Comparison of ENCODE assay signal across 8 cellular contexts in genomic region chr1:210234254-210234747, GRCh38. TPM values are rescaled to one million over a fixed set of nuclear protein-coding genes. Genes with fewer than 3 reads are reported as not detected.
DNase-seq lines count a peak whose midpoint lies in the region; ATAC-seq and TF ChIP-seq lines count a peak whose summit lies in the region.

No MANE protein-coding gene starts in this region.

- peak; percentile 21 for DNase-seq in stimulated activated CD4-positive, alpha-beta T cell treated with anti-CD3 and anti-CD28 coated beads, Interleukin-15, amount 100 ng/mL, for 24 hours
- DNase-seq in stimulated activated CD4-positive, alpha-beta T cell treated with anti-CD3 and anti-CD28 coated beads, Interleukin-4, amount 100 ng/mL, for 24 hours, result no peak
- DNase-seq in MCF 10A (ENCODE audit: unreplicated experiment) (no peak), iPS-NIHi11 (ENCODE audit: low spot score) (no peak)

- intact Hi-C loops in MCF 10A (cut with micrococcal nuclease), result loop anchor here (5.0 to 10.0 kb wide), 2 partner anchors 90 to 138 kb away; no protein-coding TSS in a partner anchor

- no peak for ATAC-seq in HG03378 (IDR thresholded peaks at IDR 0.05; ENCODE audit: unreplicated experiment)
- no peak for ATAC-seq in HG02610 (IDR thresholded peaks at IDR 0.05; ENCODE audit: unreplicated experiment)
- ATAC-seq in HG03469 (IDR thresholded peaks at IDR 0.05; ENCODE audit: unreplicated experiment), result no peak

- POLR2A ChIA-PET in MCF 10A (lab: Yijun Ruan, JAX), result interaction anchor here (0.6 to 2.0 kb wide), 7 partner anchors 8 to 191 kb away, joined by 3 to 8 read pairs (median 4); no protein-coding TSS in a partner anchor

- H3K27ac ChIP-seq in muscle layer of colon (ENCODE audit: low read depth, low read length), result peak overlapping the region; percentile 98

- no peaks in the 10 kb centered on the region for H3K27me3 ChIP-seq in muscle layer of colon (ENCODE audit: control insufficient read depth in 1 of 2, insufficient read depth in 2 of 2, low read length in 2 of 2)

- H3K4me1 Mint-ChIP-seq in MCF 10A (ENCODE audit: insufficient read depth, unreplicated experiment), result peaks cover 21% of the 10 kb centered on the region

- CTCF ChIA-PET in MCF 10A (lab: Yijun Ruan, JAX), result interaction anchor here (0.5 to 1.7 kb wide), 9 partner anchors 13 to 176 kb away, joined by 3 to 6 read pairs (median 3); no protein-coding TSS in a partner anchor

- no peaks in the 10 kb centered on the region for H3K27me3 Mint-ChIP-seq in MCF 10A (ENCODE audit: insufficient read depth, unreplicated experiment)

- peak overlapping the region; percentile 69 for H3K4me3 Mint-ChIP-seq in MCF 10A (ENCODE audit: unreplicated experiment)

- BruUV-seq in MCF 10A (replicated peaks; lab: Mats Ljungman, UMichigan), result no TSS peak

- peak overlapping the region; percentile 81 to 85 for H3K4me3 ChIP-seq in muscle layer of colon (ENCODE audit: low read depth in 1 of 2, low read length in 2 of 2)

- H3K9me3 Mint-ChIP-seq in MCF 10A (ENCODE audit: unreplicated experiment), result no peaks in the 10 kb centered on the region

- no peaks in the 10 kb centered on the region for H3K36me3 Mint-ChIP-seq in MCF 10A (ENCODE audit: insufficient read depth, unreplicated experiment)

- no peaks in the 10 kb centered on the region for H3K36me3 ChIP-seq in muscle layer of colon (ENCODE audit: insufficient read depth, low read length)

- no peaks in the 10 kb centered on the region for H3K9me3 ChIP-seq in muscle layer of colon (ENCODE audit: low read length)

- peaks cover 56% of the 10 kb centered on the region for H3K4me1 ChIP-seq in muscle layer of colon (ENCODE audit: insufficient read depth, low read length)

- no peak overlapping the region for H3K27ac Mint-ChIP-seq in MCF 10A (ENCODE audit: low read depth, unreplicated experiment)

- H3K9ac ChIP-seq in muscle layer of colon (ENCODE audit: low read length), result peak overlapping the region; percentile 34

- no peak for TF ChIP-seq CTCF in MCF 10A (IDR thresholded peaks at IDR 0.05; ENCODE audit: unreplicated experiment)

RNA-seq across cellular contexts. Expression of gene SERTAD4, which starts 1.7 kb away (rescaled TPM):
- 0.19 TPM in 1 of 2 replicates, not detected in the other for total RNA-seq in MCF 10A (2022)
